ENCODE assay signal across 1 cellular context in the genomic region with DNA sequence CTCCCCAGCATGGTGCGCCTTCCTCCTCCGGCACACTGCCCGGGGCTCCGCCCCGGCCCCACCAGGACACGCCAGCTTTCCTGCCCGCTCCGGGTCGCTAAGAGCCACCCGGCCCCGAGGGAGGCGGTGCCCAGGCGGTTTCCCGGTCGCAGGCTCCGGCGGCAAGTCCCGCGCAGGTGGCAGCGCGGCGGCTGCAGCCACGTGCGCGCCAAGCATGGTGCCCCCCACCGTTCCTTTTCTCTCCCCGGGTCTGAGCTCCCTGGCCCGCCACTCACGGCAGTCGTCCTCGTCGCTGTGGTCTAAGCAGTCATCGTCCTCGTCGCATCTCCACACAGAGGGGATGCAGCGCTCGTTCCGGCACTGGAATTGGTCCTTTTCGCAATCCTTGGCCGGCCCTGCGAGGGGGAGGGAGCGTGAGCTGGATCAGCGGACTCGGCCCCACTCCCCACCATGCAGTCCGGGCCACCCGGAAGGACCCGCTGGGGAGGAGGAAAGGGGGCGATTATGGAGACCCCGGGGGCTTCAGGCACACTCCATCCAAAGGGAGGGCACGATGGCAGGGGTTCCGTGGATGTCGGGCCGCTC.
A peak's percentile ranks its signal among the peaks of the same experiment; 100 is the strongest.
TF ChIP-seq lines count a peak whose summit lies in the region.

No MANE protein-coding gene starts in this region.

TF ChIP-seq in HepG2, 621 proteins besides CTCF, POLR2A, EP300 and RAD21 (continued from another document):
- TF ChIP-seq ZNF713 (CRISPR knock-in tag; IDR thresholded peaks at IDR 0.05) (no peak), ZNF704 (CRISPR knock-in tag; IDR thresholded peaks at IDR 0.05; ENCODE audit: borderline replicate concordance) (no peak), NFE2L1 (CRISPR knock-in tag; IDR thresholded peaks at IDR 0.05; ENCODE audit: borderline replicate concordance) (no peak)
- TF ChIP-seq, protein P1, sequence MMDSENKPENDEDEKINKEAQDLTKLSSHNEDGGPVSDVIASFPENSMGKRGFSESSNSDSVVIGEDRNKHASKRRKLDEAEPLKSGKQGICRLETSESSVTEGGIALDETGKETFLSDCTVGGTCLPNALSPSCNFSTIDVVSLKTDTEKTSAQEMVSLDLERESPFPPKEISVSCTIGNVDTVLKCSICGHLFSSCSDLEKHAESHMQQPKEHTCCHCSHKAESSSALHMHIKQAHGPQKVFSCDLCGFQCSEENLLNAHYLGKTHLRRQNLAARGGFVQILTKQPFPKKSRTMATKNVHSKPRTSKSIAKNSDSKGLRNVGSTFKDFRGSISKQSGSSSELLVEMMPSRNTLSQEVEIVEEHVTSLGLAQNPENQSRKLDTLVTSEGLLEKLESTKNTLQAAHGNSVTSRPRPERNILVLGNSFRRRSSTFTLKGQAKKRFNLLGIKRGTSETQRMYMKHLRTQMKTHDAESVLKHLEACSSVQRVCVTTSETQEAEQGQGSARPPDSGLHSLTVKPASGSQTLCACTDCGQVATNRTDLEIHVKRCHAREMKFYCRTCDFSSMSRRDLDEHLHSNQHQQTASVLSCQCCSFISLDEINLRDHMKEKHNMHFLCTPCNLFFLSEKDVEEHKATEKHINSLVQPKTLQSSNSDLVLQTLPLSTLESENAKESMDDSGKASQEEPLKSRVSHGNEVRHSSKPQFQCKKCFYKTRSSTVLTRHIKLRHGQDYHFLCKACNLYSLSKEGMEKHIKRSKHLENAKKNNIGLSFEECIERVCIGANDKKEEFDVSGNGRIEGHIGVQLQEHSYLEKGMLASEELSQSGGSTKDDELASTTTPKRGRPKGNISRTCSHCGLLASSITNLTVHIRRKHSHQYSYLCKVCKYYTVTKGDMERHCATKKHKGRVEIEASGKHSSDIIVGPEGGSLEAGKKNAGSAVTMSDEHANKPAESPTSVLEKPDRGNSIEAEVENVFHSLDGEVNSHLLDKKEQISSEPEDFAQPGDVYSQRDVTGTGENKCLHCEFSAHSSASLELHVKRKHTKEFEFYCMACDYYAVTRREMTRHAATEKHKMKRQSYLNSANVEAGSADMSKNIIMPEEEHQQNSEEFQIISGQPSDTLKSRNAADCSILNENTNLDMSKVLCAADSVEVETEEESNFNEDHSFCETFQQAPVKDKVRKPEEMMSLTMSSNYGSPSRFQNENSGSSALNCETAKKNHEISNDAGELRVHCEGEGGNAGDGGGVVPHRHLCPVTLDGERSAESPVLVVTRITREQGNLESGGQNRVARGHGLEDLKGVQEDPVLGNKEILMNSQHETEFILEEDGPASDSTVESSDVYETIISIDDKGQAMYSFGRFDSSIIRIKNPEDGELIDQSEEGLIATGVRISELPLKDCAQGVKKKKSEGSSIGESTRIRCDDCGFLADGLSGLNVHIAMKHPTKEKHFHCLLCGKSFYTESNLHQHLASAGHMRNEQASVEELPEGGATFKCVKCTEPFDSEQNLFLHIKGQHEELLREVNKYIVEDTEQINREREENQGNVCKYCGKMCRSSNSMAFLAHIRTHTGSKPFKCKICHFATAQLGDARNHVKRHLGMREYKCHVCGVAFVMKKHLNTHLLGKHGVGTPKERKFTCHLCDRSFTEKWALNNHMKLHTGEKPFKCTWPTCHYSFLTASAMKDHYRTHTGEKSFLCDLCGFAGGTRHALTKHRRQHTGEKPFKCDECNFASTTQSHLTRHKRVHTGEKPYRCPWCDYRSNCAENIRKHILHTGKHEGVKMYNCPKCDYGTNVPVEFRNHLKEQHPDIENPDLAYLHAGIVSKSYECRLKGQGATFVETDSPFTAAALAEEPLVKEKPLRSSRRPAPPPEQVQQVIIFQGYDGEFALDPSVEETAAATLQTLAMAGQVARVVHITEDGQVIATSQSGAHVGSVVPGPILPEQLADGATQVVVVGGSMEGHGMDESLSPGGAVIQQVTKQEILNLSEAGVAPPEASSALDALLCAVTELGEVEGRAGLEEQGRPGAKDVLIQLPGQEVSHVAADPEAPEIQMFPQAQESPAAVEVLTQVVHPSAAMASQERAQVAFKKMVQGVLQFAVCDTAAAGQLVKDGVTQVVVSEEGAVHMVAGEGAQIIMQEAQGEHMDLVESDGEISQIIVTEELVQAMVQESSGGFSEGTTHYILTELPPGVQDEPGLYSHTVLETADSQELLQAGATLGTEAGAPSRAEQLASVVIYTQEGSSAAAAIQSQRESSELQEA (CRISPR knock-in tag; IDR thresholded peaks at IDR 0.05; ENCODE audit: not compliant biosample characterization) = peak; percentile 77
